ENCODE assay signal across 8 cellular contexts in the genomic region with DNA sequence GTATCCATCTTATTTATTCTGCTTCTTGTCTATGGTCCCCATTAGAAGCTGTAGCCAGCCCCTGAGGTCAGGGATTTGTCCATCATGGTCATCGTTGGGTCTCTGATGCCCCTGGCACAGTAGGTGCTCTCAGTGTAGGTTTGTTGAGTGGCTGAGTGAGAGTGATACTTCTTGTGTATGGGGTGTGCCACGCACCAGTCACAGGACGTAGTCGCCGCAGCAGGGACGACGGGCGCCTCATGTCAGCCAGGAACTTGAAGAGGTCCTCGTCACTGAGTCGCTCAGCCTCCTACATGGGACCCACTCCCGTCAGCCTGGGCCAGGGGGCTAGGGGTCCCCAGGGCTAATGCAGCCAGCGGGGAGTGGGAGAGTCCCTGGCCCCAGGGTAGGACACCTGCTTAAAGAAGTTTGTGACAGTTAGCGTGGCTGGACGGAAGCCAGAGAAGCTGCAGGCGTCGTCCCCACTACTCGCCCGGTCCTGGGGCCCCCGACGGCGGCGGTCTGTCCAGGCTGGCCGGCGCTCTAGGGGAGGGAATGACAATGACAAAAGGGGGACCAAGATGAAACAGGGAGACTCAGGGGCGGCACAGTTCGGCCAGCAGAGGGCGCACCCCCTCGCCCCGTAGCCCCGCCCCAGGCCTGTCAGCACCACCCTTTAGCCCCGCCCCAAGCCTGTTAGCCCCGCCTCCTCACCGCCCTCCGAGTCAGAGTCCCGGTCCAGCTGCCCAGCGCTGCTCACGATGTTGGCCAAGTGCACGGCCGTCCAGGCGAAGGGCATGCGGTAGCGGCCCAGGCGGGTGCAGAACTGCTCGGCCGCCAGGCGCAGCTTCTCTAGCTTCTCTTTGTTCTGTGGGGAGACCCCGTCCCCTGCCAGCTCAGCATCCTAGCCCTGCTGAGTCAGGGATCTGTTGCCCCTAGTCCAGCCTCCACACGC. TPM values are rescaled to one million over a fixed set of nuclear protein-coding genes. Genes with fewer than 3 reads are reported as not detected.
A peak's percentile ranks its signal among the peaks of the same experiment; 100 is the strongest.
DNase-seq lines count a peak whose midpoint lies in the region; ATAC-seq, FAIRE-seq and TF ChIP-seq lines count a peak whose summit lies in the region.

No MANE protein-coding gene starts in this region.

- FAIRE-seq in GM18507 (lab: Jason Lieb, UNC) (peak; percentile 89), bronchial epithelial cell (lab: Jason Lieb, UNC) (no peak)

- peaks cover 41% of the 10 kb centered on the region for H3K36me3 ChIP-seq in bronchial epithelial cell (ENCODE audit: control insufficient read depth, insufficient read depth, low read length)

- H3K27me3 ChIP-seq in bronchial epithelial cell (ENCODE audit: control insufficient read depth, insufficient read depth, low read length) = no peaks in the 10 kb centered on the region

- no peak for DNase-seq in AG04449 (ENCODE audit: low read depth, low spot score)
- DNase-seq in GM18507 (ENCODE audit: extremely low spot score, insufficient read length, low read depth) = peak; percentile 99
- peak; percentile 71 for DNase-seq in NCI-H1105 treated with DMSO at 0.1 percent for 48 hours (lab: John Stamatoyannopoulos, UW)
- peak; percentile 70 for DNase-seq in activated CD4-positive, CD25-positive, alpha-beta regulatory T cell treated with anti-CD3 and anti-CD28 coated beads, Interleukin-2, amount 50 U/mL, for 16 hours (ENCODE audit: low read depth, low spot score)
- peak; percentile 38 for DNase-seq in bronchial epithelial cell (ENCODE audit: low read depth)
- peak; percentile 56 for DNase-seq in kidney tubule cell (ENCODE audit: low spot score)
- DNase-seq in stimulated activated CD4-positive, alpha-beta T cell treated with anti-CD3 and anti-CD28 coated beads, Interleukin-1b, Interleukin-23, amount 100 ng/mL, for 4 hours (ENCODE audit: low read depth in 2 of 2) = peak; percentile 76 to 90

- no peak overlapping the region for H3K4me3 ChIP-seq in AG04449 (ENCODE audit: low read depth, low read length)
- H3K4me3 ChIP-seq in bronchial epithelial cell (ENCODE audit: low read depth, low read length) = no peak overlapping the region

- CTCF ChIA-PET in AG04449 (lab: Yijun Ruan, JAX) = interaction anchor here (0.6 to 3.2 kb wide), 13 partner anchors 9 to 247 kb away, joined by 3 to 14 read pairs (median 3); no protein-coding TSS in a partner anchor

- no peak for ATAC-seq in GM19455 (IDR thresholded peaks at IDR 0.05; ENCODE audit: unreplicated experiment)

- TF ChIP-seq CTCF in AG04449 (IDR thresholded peaks at IDR 0.05; ENCODE audit: insufficient read depth, low read length, missing control alignments) (peak; percentile 36), bronchial epithelial cell (IDR thresholded peaks at IDR 0.05; ENCODE audit: insufficient read depth, low read length, severe bottlenecking) (peak; percentile 73)

- POLR2A ChIA-PET in AG04449 (lab: Yijun Ruan, JAX) = no interaction called here

RNA-seq across cellular contexts. Expression of gene ANGPTL8, which starts 3.7 kb away (rescaled TPM):
- not detected in 2 replicates for total RNA-seq in bronchial epithelial cell

RNA-seq across cellular contexts. Expression of gene DOCK6, which starts 19.2 kb away (rescaled TPM):
- 10.5 and 21.4 TPM in 2 replicates for total RNA-seq in bronchial epithelial cell

RNA-seq across cellular contexts. Expression of gene KANK2, which starts 45.8 kb away (rescaled TPM):
- 10.2 and 10.8 TPM in 2 replicates for total RNA-seq in bronchial epithelial cell

RNA-seq across cellular contexts. Expression of gene TSPAN16, which starts 52.8 kb away (rescaled TPM):
- not detected in 2 replicates for total RNA-seq in bronchial epithelial cell
